ENCODE assay signal across 10 cellular contexts in the genomic region with DNA sequence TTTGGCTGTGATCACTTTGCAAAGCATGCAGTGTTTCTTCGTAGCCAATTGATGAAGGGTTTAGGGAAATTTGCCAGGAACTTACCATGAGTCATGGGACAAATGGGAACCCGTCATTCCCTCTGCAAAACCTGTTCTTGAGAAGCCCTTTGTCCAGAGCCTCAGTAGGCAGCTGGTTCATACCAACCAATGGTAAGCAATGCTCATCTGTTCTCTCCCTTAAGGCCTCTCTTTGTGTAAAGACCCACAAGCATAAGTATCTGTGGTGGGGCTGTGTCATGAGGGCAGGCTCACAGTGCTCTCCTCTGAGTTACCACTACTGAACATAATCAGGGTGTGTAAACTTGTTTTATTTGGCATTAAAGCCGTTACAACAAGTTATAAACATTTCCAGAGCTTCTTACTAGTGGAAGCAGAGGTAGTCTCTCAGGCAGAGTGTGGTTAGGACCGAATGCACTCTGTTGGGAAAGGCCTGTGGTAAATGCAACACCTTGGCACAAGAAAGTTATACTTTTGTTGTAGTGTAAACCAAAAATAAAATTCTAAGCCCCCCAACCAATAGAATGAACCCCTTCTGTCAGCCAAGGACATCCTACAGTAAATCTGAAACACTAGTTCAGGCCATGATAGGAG.
DNase-seq lines count a peak whose midpoint lies in the region; ATAC-seq and TF ChIP-seq lines count a peak whose summit lies in the region.
"Had no signal": no experiment of that assay in that cellular context is flagged by ENCODE, and none has a peak within 500 bp of the region (broad histone marks: within the 10 kb centered on the region; RNA-seq: fewer than 3 reads in every experiment).

No MANE protein-coding gene starts in this region.

- no peak for TF ChIP-seq CTCF in epithelial cell of proximal tubule (conservative IDR thresholded peaks at IDR 0.05; ENCODE audit: low read depth, low read length)
- no peak for TF ChIP-seq CTCF in omental fat pad (IDR thresholded peaks at IDR 0.05)

- no peak overlapping the region for H3K4me3 ChIP-seq in epithelial cell of proximal tubule (ENCODE audit: low read depth, low read length)
- no peak overlapping the region for H3K4me3 ChIP-seq in mesodermal cell (ENCODE audit: extremely low read depth, insufficient read depth, low read length, poor library complexity, severe bottlenecking)

- H3K9me3 ChIP-seq in mesodermal cell (ENCODE audit: control insufficient read depth, low read length), result no peaks in the 10 kb centered on the region

- H3K4me1 ChIP-seq in mesodermal cell (ENCODE audit: control insufficient read depth, insufficient read depth, low read length, poor library complexity, severe bottlenecking), result no peaks in the 10 kb centered on the region

- H3K27ac ChIP-seq in mesodermal cell (ENCODE audit: low read depth, low read length, severe bottlenecking), result peak overlapping the region; percentile 25

- ATAC-seq in omental fat pad (ENCODE audit: low FRiP score), result no peak
- ATAC-seq: CD8-positive, alpha-beta T cell had no signal

- H3K36me3 ChIP-seq in mesodermal cell (ENCODE audit: control insufficient read depth, insufficient read depth, low read length), result no peaks in the 10 kb centered on the region

- WGBS in mesodermal cell (ENCODE audit: insufficient coverage in 2 of 2), 2 experiments, result 51 to 82% methylated on average over 2 of the region's 4 CpGs

- DNase-seq in EL, result peak; percentile 49
- DNase-seq in NCI-H774 (lab: John Stamatoyannopoulos, UW), result peak; percentile 73
- peak; percentile 25 for DNase-seq in epithelial cell of proximal tubule (ENCODE audit: low read depth)
- DNase-seq in T1000 (lab: John Stamatoyannopoulos, UW), result no peak
- no peak for DNase-seq in omental fat pad (ENCODE audit: low spot score)
- DNase-seq in activated gamma-delta T cell treated with Interleukin-2 at 50 U/mL for 16 hours, result no peak
- no peak for DNase-seq in hepatic stellate cell (ENCODE audit: low spot score)
- DNase-seq: activated naive CD8-positive, alpha-beta T cell treated with anti-CD3 and anti-CD28 coated beads, Interleukin-2, amount 10 ng/mL, durations not matched to agents 7 days and 5 days; CD8-positive, alpha-beta T cell had no signal

Comparison
In these comparisons a context has a peak if more than half of its experiments do, and no peak if none do; other contexts are left out.
1. DNase-seq: peak in EL (single experiment), NCI-H774 (single experiment) and epithelial cell of proximal tubule (single experiment); none in T1000 (single experiment), omental fat pad (single experiment), activated gamma-delta T cell treated with Interleukin-2 at 50 U/mL for 16 hours (single experiment) and hepatic stellate cell (single experiment).